ENCODE assay signal across 1 cellular context in genomic region chr10:61785410-61786105, GRCh38.
TF ChIP-seq lines count a peak whose summit lies in the region.

No MANE protein-coding gene starts in this region.

TF ChIP-seq in GM12878, 131 proteins besides CTCF, POLR2A, EP300 and RAD21 (continued from another document):
- TF ChIP-seq RELB (IDR thresholded peaks at IDR 0.05; ENCODE audit: low read depth) (no peak), SMARCA5 (IDR thresholded peaks at IDR 0.05) (no peak), E4F1 (IDR thresholded peaks at IDR 0.05; ENCODE audit: borderline replicate concordance, partially characterized antibody) (no peak), NBN (IDR thresholded peaks at IDR 0.05) (no peak), FOXM1 (IDR thresholded peaks at IDR 0.05; ENCODE audit: low read depth, low read length) (no peak), KLF5 (IDR thresholded peaks at IDR 0.05; ENCODE audit: partially characterized antibody) (no peak), FOXK2 (IDR thresholded peaks at IDR 0.05) (no peak), TCF12 (IDR thresholded peaks at IDR 0.05; ENCODE audit: low read depth, low read length) (no peak), PRDM15 (CRISPR knock-in tag; IDR thresholded peaks at IDR 0.05) (no peak), BHLHE40 (IDR thresholded peaks at IDR 0.05; ENCODE audit: borderline replicate concordance in 1 of 2, low read depth in 2 of 2, low read length in 1 of 2) (no peak), NFXL1 (IDR thresholded peaks at IDR 0.05; ENCODE audit: borderline replicate concordance) (no peak), IKZF1 (conservative IDR thresholded peaks at IDR 0.05) (no peak)
- TF ChIP-seq, protein P1, sequence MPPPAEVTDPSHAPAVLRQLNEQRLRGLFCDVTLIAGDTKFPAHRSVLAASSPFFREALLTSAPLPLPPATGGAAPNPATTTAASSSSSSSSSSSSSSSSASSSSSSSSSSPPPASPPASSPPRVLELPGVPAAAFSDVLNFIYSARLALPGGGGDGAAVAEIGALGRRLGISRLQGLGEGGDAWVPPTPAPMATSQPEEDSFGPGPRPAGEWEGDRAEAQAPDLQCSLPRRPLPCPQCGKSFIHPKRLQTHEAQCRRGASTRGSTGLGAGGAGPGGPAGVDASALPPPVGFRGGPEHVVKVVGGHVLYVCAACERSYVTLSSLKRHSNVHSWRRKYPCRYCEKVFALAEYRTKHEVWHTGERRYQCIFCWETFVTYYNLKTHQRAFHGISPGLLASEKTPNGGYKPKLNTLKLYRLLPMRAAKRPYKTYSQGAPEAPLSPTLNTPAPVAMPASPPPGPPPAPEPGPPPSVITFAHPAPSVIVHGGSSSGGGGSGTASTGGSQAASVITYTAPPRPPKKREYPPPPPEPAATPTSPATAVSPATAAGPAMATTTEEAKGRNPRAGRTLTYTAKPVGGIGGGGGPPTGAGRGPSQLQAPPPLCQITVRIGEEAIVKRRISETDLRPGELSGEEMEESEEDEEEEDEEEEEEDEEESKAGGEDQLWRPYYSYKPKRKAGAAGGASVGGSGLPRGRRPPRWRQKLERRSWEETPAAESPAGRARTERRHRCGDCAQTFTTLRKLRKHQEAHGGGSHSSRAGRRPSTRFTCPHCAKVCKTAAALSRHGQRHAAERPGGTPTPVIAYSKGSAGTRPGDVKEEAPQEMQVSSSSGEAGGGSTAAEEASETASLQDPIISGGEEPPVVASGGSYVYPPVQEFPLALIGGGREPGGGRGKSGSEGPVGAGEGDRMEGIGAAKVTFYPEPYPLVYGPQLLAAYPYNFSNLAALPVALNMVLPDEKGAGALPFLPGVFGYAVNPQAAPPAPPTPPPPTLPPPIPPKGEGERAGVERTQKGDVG (CRISPR knock-in tag; IDR thresholded peaks at IDR 0.05) = no peak
